23 cellular contexts compared by ENCODE assay signal in the genomic region with DNA sequence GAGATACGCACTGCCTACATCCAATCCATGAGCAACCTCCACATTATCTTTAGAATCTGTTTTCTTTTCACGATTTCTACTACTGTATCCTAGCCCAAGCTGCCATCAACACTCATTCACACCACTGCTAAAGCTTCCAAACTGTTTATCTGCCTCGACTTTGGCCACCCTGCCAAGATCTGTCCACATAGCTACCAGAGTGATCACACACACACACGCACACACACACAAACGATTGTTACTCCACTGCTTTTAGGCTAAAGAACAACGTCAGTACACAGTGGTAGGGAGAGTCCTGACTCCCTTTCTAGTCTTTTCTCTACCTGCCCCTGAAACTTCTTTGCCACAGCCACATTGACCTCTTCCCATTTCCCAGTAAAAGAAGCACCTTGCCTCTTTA.
"Had no signal": no experiment of that assay in that cellular context is flagged by ENCODE, and none has a peak within 500 bp of the region (broad histone marks: within the 10 kb centered on the region; RNA-seq: fewer than 3 reads in every experiment).

No MANE protein-coding gene starts in this region.

- DNase-seq: dorsolateral prefrontal cortex; effector CD8-positive, alpha-beta T cell; foreskin fibroblast; kidney; left colon; lower lobe of right lung; mesenchymal stem cell; naive B cell; occipital lobe; pancreas; spleen; stimulated activated CD4-positive, alpha-beta T cell treated with anti-CD3 and anti-CD28 coated beads, Interleukin-15, amount 100 ng/mL, for 24 hours; stimulated activated CD4-positive, alpha-beta T cell treated with anti-CD3 and anti-CD28 coated beads, Interleukin-1b, Interleukin-23, amount 100 ng/mL, for 48 hours; stimulated activated CD4-positive, alpha-beta T cell treated with anti-CD3 and anti-CD28 coated beads, Interleukin-4, amount 100 ng/mL, for 24 hours; tibial artery; upper lobe of left lung; uterus had no signal

- ATAC-seq: esophagus mucosa; gastroesophageal sphincter; left colon; lower lobe of right lung; pancreas; sciatic nerve; stimulated activated memory B cell treated with anti-CD40 and anti-IgM and Interleukin-4, amounts not matched to agents 10 μg/mL and 1 μg/mL and 100 μg/mL, for 72 hours had no signal

- H3K27ac ChIP-seq: coronary artery, dorsolateral prefrontal cortex, gastroesophageal sphincter, hepatocyte, lower lobe of right lung, pancreas, spleen, tibial artery, upper lobe of left lung, uterus had no signal

- H3K9me3 ChIP-seq: gastroesophageal sphincter, lower lobe of right lung, pancreas, spleen, tibial artery, upper lobe of left lung, uterus had no signal

- H3K4me3 ChIP-seq: coronary artery, dorsolateral prefrontal cortex, gastroesophageal sphincter, hepatocyte, lower lobe of right lung, pancreas, spleen, tibial artery, upper lobe of left lung, uterus had no signal

- H3K4me1 ChIP-seq: gastroesophageal sphincter, lower lobe of right lung, pancreas, spleen, upper lobe of left lung, uterus had no signal

- H3K27me3 ChIP-seq: gastroesophageal sphincter, pancreas, upper lobe of left lung, uterus had no signal

- H3K36me3 ChIP-seq: gastroesophageal sphincter, lower lobe of right lung, pancreas, spleen, tibial artery, upper lobe of left lung, uterus had no signal
